ENCODE assay signal across 8 cellular contexts in genomic region chr4:106898621-106899230, GRCh38.
DNase-seq lines count a peak whose midpoint lies in the region; ATAC-seq, FAIRE-seq and TF ChIP-seq lines count a peak whose summit lies in the region.

No MANE protein-coding gene starts in this region.

- no peaks in the 10 kb centered on the region for H3K9me1 ChIP-seq in K562 (ENCODE audit: control insufficient read depth, insufficient read depth, low read length)

- H3K36me3 ChIP-seq in GM06990 (ENCODE audit: control insufficient read depth, insufficient read depth, low read length) (no peaks in the 10 kb centered on the region), K562 (ENCODE audit: control insufficient read depth, insufficient read depth, low read length) (no peaks in the 10 kb centered on the region)

- no peak for TF ChIP-seq EP300 in K562 (IDR thresholded peaks at IDR 0.05; ENCODE audit: low read length)

- H3K9ac ChIP-seq in K562 (ENCODE audit: insufficient read depth in 1 of 2, low read depth in 2 of 2, low read length in 2 of 2), result no peak overlapping the region

- no peaks in the 10 kb centered on the region for H3K9me3 ChIP-seq in K562 (replicated peaks; ENCODE audit: control insufficient read depth, insufficient read depth, low read depth, low read length)

- no peak overlapping the region for H3K4me2 ChIP-seq in K562 (ENCODE audit: insufficient read depth, low read length)

- H3K4me3 ChIP-seq in GM06990 (replicated peaks; ENCODE audit: low read depth, low read length) (no peak overlapping the region), K562 (no peak overlapping the region)

- in situ Hi-C loops in K562 (cut with MboI), result no loop called here

- FAIRE-seq in K562 (lab: Jason Lieb, UNC), result peak; percentile 37

- CTCF ChIA-PET in K562 (lab: Yijun Ruan, JAX; ENCODE audit: low intra/inter-chr PET ratio), result no interaction called here

- no peaks in the 10 kb centered on the region for H4K20me1 ChIP-seq in K562 (replicated peaks; ENCODE audit: control insufficient read depth, insufficient read depth, low read length)

- no peaks in the 10 kb centered on the region for H3K79me2 ChIP-seq in K562 (ENCODE audit: control insufficient read depth, insufficient read depth, low read length)

- H3K27ac ChIP-seq in K562 (ENCODE audit: extremely low read depth, low read depth, low read length), result no peak overlapping the region

- peak; percentile 15 to 53; a peak in 3 of 4 replicates for TF ChIP-seq RAD21 in K562 (CRISPR knock-in tag; conservative IDR thresholded peaks at IDR 0.05 in 1 of 2, IDR thresholded peaks at IDR 0.05 in 1 of 2)

- H2AFZ ChIP-seq in K562 (ENCODE audit: low read depth, low read length), result no peak overlapping the region

- DNase-seq in AG08396 (ENCODE audit: low spot score), result peak; percentile 17
- DNase-seq in GM06990 (ENCODE audit: extremely low read depth, insufficient read length), result no peak
- DNase-seq in NCI-H1105 (lab: John Stamatoyannopoulos, UW), result peak; percentile 23
- DNase-seq in K562 (ENCODE audit: extremely low read depth in 1 of 4, low spot score in 3 of 4), result peak; percentile 27 to 50 (median 38)
- DNase-seq in left lobe of liver (ENCODE audit: low spot score), result no peak
- DNase-seq in activated effector memory CD4-positive, alpha-beta T cell treated with Interleukin-2 at 50 U/mL for 16 hours, result no peak
- DNase-seq in NCI-H1092 treated with DMSO at 0.1 percent for 48 hours (lab: John Stamatoyannopoulos, UW), result no peak

- WGBS in K562 (ENCODE audit: insufficient coverage, low coverage, missing lambda C conversion rate), result 0% methylated on average over 4 of the region's 4 CpGs

- TF ChIP-seq POLR2A in K562 (conservative IDR thresholded peaks at IDR 0.05), result no peak

- H3K27me3 ChIP-seq in GM06990 (replicated peaks; ENCODE audit: control insufficient read depth, insufficient read depth, low read length) (no peaks in the 10 kb centered on the region), K562 (ENCODE audit: control insufficient read depth in 2 of 2, insufficient read depth in 2 of 2, low read length in 2 of 2) (no peaks in the 10 kb centered on the region)

- no peaks in the 10 kb centered on the region for H3K4me1 ChIP-seq in K562 (replicated peaks in 1 of 2; ENCODE audit: control insufficient read depth in 2 of 2, insufficient read depth in 2 of 2, low read length in 2 of 2)

- POLR2A ChIA-PET in K562 (lab: Yijun Ruan, JAX), result no interaction called here

- TF ChIP-seq CTCF in GM06990 (IDR thresholded peaks at IDR 0.05; ENCODE audit: insufficient read depth, low read length, poor library complexity, severe bottlenecking) (peak; percentile 76), K562 (IDR thresholded peaks at IDR 0.05 in 2 of 3, conservative IDR thresholded peaks at IDR 0.05 in 1 of 3; ENCODE audit: insufficient read depth in 2 of 3, low read depth in 1 of 3, low read length in 3 of 3) (peak; percentile 32 to 52 (median 47); a peak in 4 of 6 replicates)

- ATAC-seq in HG02623 (IDR thresholded peaks at IDR 0.05; ENCODE audit: unreplicated experiment) (peak; percentile 77), K562 (peak; percentile 74), left lobe of liver (peak; percentile 75)

- BruUV-seq in K562 (replicated peaks; lab: Mats Ljungman, UMichigan), result no TSS peak

- intact Hi-C loops in K562 (cut with micrococcal nuclease), result loop anchor here (2.0 to 10.0 kb wide), 2 partner anchors 534 to 632 kb away; partner anchors contain the start of gene GIMD1

TF ChIP-seq in K562, 482 proteins besides CTCF, POLR2A, EP300 and RAD21:
- TF ChIP-seq SMC3 (conservative IDR thresholded peaks at IDR 0.05; ENCODE audit: insufficient read depth, low read depth, low read length) (0 out of 2 replicates have a peak, but pooled peaks have one; percentile 22), ZNF512 (tag; IDR thresholded peaks at IDR 0.05) (no peak)

Comparison
In these comparisons a context has a peak if more than half of its experiments do, and no peak if none do; other contexts are left out.
1. DNase-seq: peak in AG08396 (single experiment), NCI-H1105 (single experiment) and K562 (4 of 4); none in GM06990 (single experiment), left lobe of liver (single experiment), activated effector memory CD4-positive, alpha-beta T cell treated with Interleukin-2 at 50 U/mL for 16 hours (single experiment) and NCI-H1092 treated with DMSO at 0.1 percent for 48 hours (single experiment).
2. Peak in every context shown above with its lines, with median percentiles within 50 percentile points of each other: ATAC-seq.